Comparison of ENCODE assay signal across 27 cellular contexts in genomic region chr3:58737644-58738043, GRCh38.
"Had no signal": no experiment of that assay in that cellular context is flagged by ENCODE, and none has a peak within 500 bp of the region (broad histone marks: within the 10 kb centered on the region; RNA-seq: fewer than 3 reads in every experiment).

No MANE protein-coding gene starts in this region.

- H3K4me3 ChIP-seq: neural progenitor cell, ovary, psoas muscle, right lobe of liver, sigmoid colon, stomach, thoracic aorta, thyroid gland, tibial nerve, upper lobe of left lung, vagina had no signal

- H3K9me3 Mint-ChIP-seq: neural progenitor cell; stimulated activated effector memory CD8-positive, alpha-beta T cell treated with anti-CD3 and anti-CD28 coated beads, Interleukin-12 subunit alpha, Interleukin-12 subunit beta, amount 100 ng/mL, for 72 hours; stimulated activated naive CD8-positive, alpha-beta T cell treated with anti-CD3 and anti-CD28 coated beads, Interleukin-15, Interleukin-2, amounts not matched to agents 100 ng/mL and 50 ng/mL, for 24 hours had no signal

- H3K4me1 Mint-ChIP-seq: nephron; neural progenitor cell; stimulated activated effector memory CD8-positive, alpha-beta T cell treated with anti-CD3 and anti-CD28 coated beads, Interleukin-12 subunit alpha, Interleukin-12 subunit beta, amount 100 ng/mL, for 72 hours; stimulated activated naive B cell treated with anti-CD40 and anti-IgM and Interleukin-4, amounts not matched to agents 10 μg/mL and 1 μg/mL and 100 μg/mL, for 72 hours had no signal

- ATAC-seq: psoas muscle; right cardiac atrium; right lobe of liver; stimulated activated effector memory CD8-positive, alpha-beta T cell treated with anti-CD3 and anti-CD28 coated beads, Interleukin-12 subunit alpha, Interleukin-12 subunit beta, amount 100 ng/mL, for 72 hours; stimulated activated naive B cell treated with anti-CD40 and anti-IgM and Interleukin-4, amounts not matched to agents 10 μg/mL and 1 μg/mL and 100 μg/mL, for 72 hours had no signal

- H3K9me3 ChIP-seq: ovary, psoas muscle, right lobe of liver, sigmoid colon, stomach, thoracic aorta, thyroid gland, tibial nerve, upper lobe of left lung, vagina had no signal

- H3K4me1 ChIP-seq: neural progenitor cell, parathyroid adenoma, psoas muscle, right lobe of liver, sigmoid colon, stomach, thyroid gland, tibial nerve, upper lobe of left lung, vagina had no signal

- H3K27me3 ChIP-seq: neural progenitor cell, ovary, right lobe of liver, sigmoid colon, stomach, thyroid gland, tibial nerve, upper lobe of left lung, vagina had no signal

- H3K4me3 Mint-ChIP-seq: nephron; neural progenitor cell; stimulated activated effector memory CD8-positive, alpha-beta T cell treated with anti-CD3 and anti-CD28 coated beads, Interleukin-12 subunit alpha, Interleukin-12 subunit beta, amount 100 ng/mL, for 72 hours; stimulated activated naive B cell treated with anti-CD40 and anti-IgM and Interleukin-4, amounts not matched to agents 10 μg/mL and 1 μg/mL and 100 μg/mL, for 72 hours; stimulated activated naive CD8-positive, alpha-beta T cell treated with anti-CD3 and anti-CD28 coated beads, Interleukin-15, Interleukin-2, amounts not matched to agents 100 ng/mL and 50 ng/mL, for 24 hours had no signal

- DNase-seq: occipital lobe; ovary; posterior cingulate gyrus; psoas muscle; right cardiac atrium; right lobe of liver; sigmoid colon; small intestine; stimulated activated CD4-positive, alpha-beta T cell treated with anti-CD3 and anti-CD28 coated beads, Interleukin-15, amount 100 ng/mL, for 24 hours; stimulated activated CD4-positive, alpha-beta T cell treated with anti-CD3 and anti-CD28 coated beads, Interleukin-2, amount 100 ng/mL, for 24 hours; stimulated activated CD4-positive, alpha-beta T cell treated with anti-CD3 and anti-CD28 coated beads, Interleukin-2, amount 100 ng/mL, for 48 hours; stimulated activated CD4-positive, alpha-beta T cell treated with anti-CD3 and anti-CD28 coated beads, Interleukin-4, amount 100 ng/mL, for 24 hours; stimulated activated naive B cell treated with anti-CD40 and anti-IgM and Interleukin-4, amounts not matched to agents 10 μg/mL and 1 μg/mL and 100 μg/mL, for 72 hours; stimulated activated naive CD4-positive, alpha-beta T cell treated with Interleukin-2 at 50 U/mL for 16 hours; stomach; thyroid gland; trophoblast cell had no signal

- H3K36me3 ChIP-seq: neural progenitor cell, ovary, right lobe of liver, sigmoid colon, stomach, thoracic aorta, thyroid gland, tibial nerve, upper lobe of left lung, vagina had no signal

- H3K27ac ChIP-seq: neural progenitor cell, ovary, parathyroid adenoma, psoas muscle, right lobe of liver, sigmoid colon, stomach, thoracic aorta, thyroid gland, tibial nerve, upper lobe of left lung, vagina had no signal

- H3K27ac Mint-ChIP-seq: nephron; neural progenitor cell; progenitor cell of endocrine pancreas; stimulated activated effector memory CD8-positive, alpha-beta T cell treated with anti-CD3 and anti-CD28 coated beads, Interleukin-12 subunit alpha, Interleukin-12 subunit beta, amount 100 ng/mL, for 72 hours; stimulated activated naive B cell treated with anti-CD40 and anti-IgM and Interleukin-4, amounts not matched to agents 10 μg/mL and 1 μg/mL and 100 μg/mL, for 72 hours; stimulated activated naive CD8-positive, alpha-beta T cell treated with anti-CD3 and anti-CD28 coated beads, Interleukin-15, Interleukin-2, amounts not matched to agents 100 ng/mL and 50 ng/mL, for 24 hours had no signal

- H3K27me3 Mint-ChIP-seq: progenitor cell of endocrine pancreas; stimulated activated naive B cell treated with anti-CD40 and anti-IgM and Interleukin-4, amounts not matched to agents 10 μg/mL and 1 μg/mL and 100 μg/mL, for 72 hours had no signal

- H3K36me3 Mint-ChIP-seq: neural progenitor cell; stimulated activated effector memory CD8-positive, alpha-beta T cell treated with anti-CD3 and anti-CD28 coated beads, Interleukin-12 subunit alpha, Interleukin-12 subunit beta, amount 100 ng/mL, for 72 hours; stimulated activated naive B cell treated with anti-CD40 and anti-IgM and Interleukin-4, amounts not matched to agents 10 μg/mL and 1 μg/mL and 100 μg/mL, for 72 hours had no signal
